Comparison of ENCODE assay signal across 14 cellular contexts in genomic region chr16:73053038-73053378, GRCh38. TPM values are rescaled to one million over a fixed set of nuclear protein-coding genes. Genes with fewer than 3 reads are reported as not detected.
A peak's percentile ranks its signal among the peaks of the same experiment; 100 is the strongest.
DNase-seq lines count a peak whose midpoint lies in the region; ATAC-seq, FAIRE-seq and TF ChIP-seq lines count a peak whose summit lies in the region.
"Had no signal": no experiment of that assay in that cellular context is flagged by ENCODE, and none has a peak within 500 bp of the region (broad histone marks: within the 10 kb centered on the region; RNA-seq: fewer than 3 reads in every experiment).

No MANE protein-coding gene starts in this region.

- H3K9ac ChIP-seq in endothelial cell of umbilical vein (replicated peaks; ENCODE audit: extremely low read depth, insufficient read depth, low read length) = peak overlapping the region; percentile 91
- peak overlapping the region; percentile 98 for H3K9ac ChIP-seq in neural cell (ENCODE audit: low read length)

- no peaks in the 10 kb centered on the region for H3K27me3 Mint-ChIP-seq in osteocyte (ENCODE audit: unreplicated experiment)

- dilution Hi-C loops in endothelial cell of umbilical vein (cut with MboI; ENCODE audit: extremely low pct_ligation_motif_present, low sequenced_read_pairs) = no loop called here

- TF ChIP-seq EP300 in neural cell (conservative IDR thresholded peaks at IDR 0.05; ENCODE audit: poor library complexity, severe bottlenecking) (no peak), transverse colon (IDR thresholded peaks at IDR 0.05; ENCODE audit: low read depth) (no peak)

- TF ChIP-seq CTCF in Peyer's patch (IDR thresholded peaks at IDR 0.05) (no peak), endothelial cell of umbilical vein (IDR thresholded peaks at IDR 0.05; ENCODE audit: extremely low read depth in 1 of 2, insufficient read depth in 1 of 2, low read depth in 1 of 2, low read length in 2 of 2) (no peak), neural cell (IDR thresholded peaks at IDR 0.05; ENCODE audit: poor library complexity, severe bottlenecking) (no peak), transverse colon (IDR thresholded peaks at IDR 0.05) (no peak), osteocyte (IDR thresholded peaks at IDR 0.05) (no peak)

- H3F3A ChIP-seq in neural cell (ENCODE audit: insufficient read depth, low read length, poor library complexity, severe bottlenecking) = peaks cover 26% of the 10 kb centered on the region

- H3K9me2 ChIP-seq in neural cell (ENCODE audit: insufficient read depth, low read length) = no peaks in the 10 kb centered on the region

- CTCF ChIA-PET in endothelial cell of umbilical vein (lab: Charles Lee) = interaction anchor here (0.9 to 8.0 kb wide), 6 partner anchors 17 to 220 kb away, joined by 3 to 55 read pairs (median 4); no protein-coding TSS in a partner anchor

- H3K4me3 Mint-ChIP-seq in osteocyte (ENCODE audit: unreplicated experiment) = no peak overlapping the region
- H3K4me3 Mint-ChIP-seq: activated T-cell treated with anti-CD3 and anti-CD28 coated beads, Interleukin-2, amount 50 U/mL, for 72 hours had no signal

- intact Hi-C loops in endothelial cell of umbilical vein (cut with micrococcal nuclease) (loop anchor here (1.0 to 10.0 kb wide), 5 partner anchors 15 to 758 kb away; no protein-coding TSS in a partner anchor), transverse colon (cut with DNase I; ENCODE audit: low total_unique reads) (no loop called here)

- H3K27ac Mint-ChIP-seq in osteocyte (ENCODE audit: unreplicated experiment) = no peak overlapping the region
- H3K27ac Mint-ChIP-seq: activated T-cell treated with anti-CD3 and anti-CD28 coated beads, Interleukin-2, amount 50 U/mL, for 72 hours had no signal

- no peak for FAIRE-seq in endothelial cell of umbilical vein (lab: Jason Lieb, UNC)
- FAIRE-seq: keratinocyte had no signal

- 65 to 75% methylated on average over 5 of the region's 5 CpGs for WGBS in transverse colon (ENCODE audit: low coverage in 1 of 2), 2 donors

- no peak for ATAC-seq in GM18870 (IDR thresholded peaks at IDR 0.05; ENCODE audit: unreplicated experiment)
- ATAC-seq: activated CD4-positive, CD25-positive, alpha-beta regulatory T cell treated with anti-CD3 and anti-CD28 coated beads, Interleukin-2, amount 50 U/mL, for 24 hours; activated T-cell treated with anti-CD3 and anti-CD28 coated beads, Interleukin-2, amount 50 U/mL, for 72 hours had no signal

- TSS peak; percentile 6 for BruUV-seq in endothelial cell of umbilical vein (replicated peaks; lab: Mats Ljungman, UMichigan)

- H3K9me3 ChIP-seq in Peyer's patch (no peaks in the 10 kb centered on the region), endothelial cell of umbilical vein (replicated peaks; ENCODE audit: control insufficient read depth, insufficient read depth, low read length) (no peaks in the 10 kb centered on the region), neural cell (ENCODE audit: low read length) (no peaks in the 10 kb centered on the region), transverse colon (no peaks in the 10 kb centered on the region)
- H3K9me3 ChIP-seq: SJCRH30 had no signal

- POLR2A ChIA-PET in endothelial cell of umbilical vein (lab: Charles Lee) = interaction anchor here (1.0 kb wide), 1 partner anchor 11 kb away, joined by 3 read pairs; no protein-coding TSS in a partner anchor

- H3K4me1 Mint-ChIP-seq in osteocyte (ENCODE audit: unreplicated experiment) = peaks cover 9% of the 10 kb centered on the region

- H3K79me2 ChIP-seq in endothelial cell of umbilical vein (ENCODE audit: control insufficient read depth, insufficient read depth, low read length) (peaks cover 88% of the 10 kb centered on the region), neural cell (replicated peaks; ENCODE audit: insufficient read depth, low read length) (peaks cover 93% of the 10 kb centered on the region)

- peaks cover 0 to 69% (median 4%) of the 10 kb centered on the region in 4 donors for H3K4me1 ChIP-seq in Peyer's patch
- peaks cover 66% of the 10 kb centered on the region for H3K4me1 ChIP-seq in endothelial cell of umbilical vein (ENCODE audit: control insufficient read depth, extremely low read depth, insufficient read depth, low read length)
- H3K4me1 ChIP-seq in transverse colon = peaks cover 46 to 84% (median 75%) of the 10 kb centered on the region in 4 donors

- H2AFZ ChIP-seq in endothelial cell of umbilical vein (ENCODE audit: low read depth, low read length) (peak overlapping the region; percentile 86), neural cell (ENCODE audit: low read depth, low read length) (no peak overlapping the region)

- in situ Hi-C loops in transverse colon (cut with MboI; ENCODE audit: low pct_ligation_motif_present in 1 of 4, low pct_unique_long_range_greater_than_20kb in 1 of 4, low sequenced_read_pairs in 3 of 4) = loop anchor here in 3 of 4 donors (25.0 kb wide), 2 partner anchors 216 to 391 kb away; no protein-coding TSS in a partner anchor

- H3K27ac ChIP-seq in Peyer's patch = peak overlapping the region; percentile 7 to 94 (median 50)
- peak overlapping the region; percentile 100 for H3K27ac ChIP-seq in endothelial cell of umbilical vein (ENCODE audit: insufficient read depth, low read depth, low read length)
- H3K27ac ChIP-seq in neural cell (ENCODE audit: low read length) = peak overlapping the region; percentile 99
- H3K27ac ChIP-seq in transverse colon = peak overlapping the region; percentile 92 to 96 (median 96)
- H3K27ac ChIP-seq: SJCRH30 had no signal

- H3K4me2 ChIP-seq in endothelial cell of umbilical vein (ENCODE audit: insufficient read depth, low read length) (peak overlapping the region; percentile 94), neural cell (ENCODE audit: low read length) (peak overlapping the region; percentile 96)

- DNase-seq in Peyer's patch = no peak
- DNase-seq in endothelial cell of umbilical vein (ENCODE audit: low read depth, low spot score) = no peak
- no peak for DNase-seq in transverse colon
- DNase-seq in osteocyte (ENCODE audit: extremely low spot score, unreplicated experiment) = no peak
- DNase-seq in AG20443 (ENCODE audit: low spot score) = no peak
- no peak for DNase-seq in NCI-H2227 (lab: John Stamatoyannopoulos, UW; ENCODE audit: unreplicated experiment)
- DNase-seq: activated T-cell treated with anti-CD3 and anti-CD28 coated beads, Interleukin-2, amount 50 U/mL, for 72 hours; DMS 273 treated with DMSO at 0.1 percent for 48 hours; NCI-H526 treated with DMSO at 0.1 percent for 48 hours; SJCRH30 had no signal

- no peaks in the 10 kb centered on the region for H4K20me1 ChIP-seq in endothelial cell of umbilical vein (replicated peaks; ENCODE audit: control insufficient read depth, extremely low read depth, insufficient read depth, low read length)
- no peaks in the 10 kb centered on the region for H4K20me1 ChIP-seq in neural cell (ENCODE audit: insufficient read depth)

- H3K27me3 ChIP-seq in Peyer's patch (no peaks in the 10 kb centered on the region), endothelial cell of umbilical vein (ENCODE audit: control insufficient read depth in 2 of 2, insufficient read depth in 2 of 2, low read length in 2 of 2) (no peaks in the 10 kb centered on the region), neural cell (ENCODE audit: insufficient read depth, low read depth, low read length) (no peaks in the 10 kb centered on the region), transverse colon (no peaks in the 10 kb centered on the region)
- H3K27me3 ChIP-seq: SJCRH30 had no signal

- TF ChIP-seq POLR2A in Peyer's patch (IDR thresholded peaks at IDR 0.05) (no peak), endothelial cell of umbilical vein (IDR thresholded peaks at IDR 0.05; ENCODE audit: low read depth, low read length) (no peak), transverse colon (IDR thresholded peaks at IDR 0.05) (no peak)

- no peaks in the 10 kb centered on the region for H3K9me3 Mint-ChIP-seq in osteocyte (ENCODE audit: unreplicated experiment)
- H3K9me3 Mint-ChIP-seq: activated T-cell treated with anti-CD3 and anti-CD28 coated beads, Interleukin-2, amount 50 U/mL, for 72 hours had no signal

- TF ChIP-seq RAD21 in neural cell (conservative IDR thresholded peaks at IDR 0.05) = no peak

- peaks cover 6% of the 10 kb centered on the region for H3K36me3 Mint-ChIP-seq in osteocyte (ENCODE audit: unreplicated experiment)

- no peaks in the 10 kb centered on the region for H3K36me3 ChIP-seq in Peyer's patch
- no peaks in the 10 kb centered on the region for H3K36me3 ChIP-seq in endothelial cell of umbilical vein (ENCODE audit: control insufficient read depth in 2 of 2, extremely low read depth in 1 of 2, insufficient read depth in 2 of 2, low read length in 2 of 2)
- H3K36me3 ChIP-seq in neural cell (ENCODE audit: insufficient read depth, low read length) = no peaks in the 10 kb centered on the region
- no peaks in the 10 kb centered on the region for H3K36me3 ChIP-seq in transverse colon
- H3K36me3 ChIP-seq: SJCRH30 had no signal

- H3K4me3 ChIP-seq in Peyer's patch = no peak overlapping the region
- peak overlapping the region in 1 of 3 experiments; percentile 55 for H3K4me3 ChIP-seq in endothelial cell of umbilical vein (replicated peaks in 1 of 3; ENCODE audit: insufficient read depth in 1 of 3, low read depth in 1 of 3, low read length in 3 of 3)
- H3K4me3 ChIP-seq in neural cell (ENCODE audit: low read length) = peak overlapping the region; percentile 75
- H3K4me3 ChIP-seq in transverse colon = no peak overlapping the region
- H3K4me3 ChIP-seq: SJCRH30 had no signal

- no peaks in the 10 kb centered on the region for H3K9me1 ChIP-seq in endothelial cell of umbilical vein (replicated peaks; ENCODE audit: control insufficient read depth, extremely low read depth, insufficient read depth, low read length)

TF ChIP-seq in endothelial cell of umbilical vein, 7 proteins besides CTCF, POLR2A, EP300 and RAD21 (continues in another document):
- TF ChIP-seq EZH2 (IDR thresholded peaks at IDR 0.05; ENCODE audit: borderline replicate concordance, low read depth, low read length, severe bottlenecking) = no peak
- no peak for TF ChIP-seq GATA2 (IDR thresholded peaks at IDR 0.05; ENCODE audit: insufficient read depth, insufficient read length, low read depth, low read length)

TF ChIP-seq in neural cell, 6 proteins besides CTCF, POLR2A, EP300 and RAD21 (continues in another document):
- TF ChIP-seq TAF1 (IDR thresholded peaks at IDR 0.05; ENCODE audit: low read depth) (no peak), POLR2AphosphoS5 (IDR thresholded peaks at IDR 0.05) (no peak)

RNA-seq across cellular contexts. Expression of gene ZFHX3, which starts 5.1 kb away (rescaled TPM):
- total RNA-seq in Peyer's patch (10 to 100 TPM in 3 of 4 donors, 1 to 10 TPM in 1; 6.3 to 39.6 (median 14.6) TPM), endothelial cell of umbilical vein (17.7 and 18.8 TPM in 2 replicates), transverse colon (10 to 100 TPM; 12.3 to 23.7 (median 15.3) TPM), osteocyte (89.1 and 97.0 TPM in 2 replicates)
- polyA plus RNA-seq in endothelial cell of umbilical vein (3.0 and 3.7 TPM in 2 replicates), neural cell (26.4 and 27.7 TPM in 2 replicates)
- 4.4 and 4.7 TPM in 2 replicates for polyA plus RNA-seq in endothelial cell of umbilical vein (2011; cell fraction: cytosol; rRNA removed)
- polyA plus RNA-seq in endothelial cell of umbilical vein (2011; cell fraction: nucleus; rRNA removed) = 10.3 and 10.5 TPM in 2 replicates
- polyA plus RNA-seq in endothelial cell of umbilical vein (2012) = 7.6 and 7.8 TPM in 2 replicates
- polyA minus RNA-seq in endothelial cell of umbilical vein (14.8 and 14.9 TPM in 2 replicates), neural cell (112 and 179 TPM in 2 replicates)
- 11.3 TPM for polyA minus RNA-seq in endothelial cell of umbilical vein (2011; cell fraction: cytosol; rRNA and poly(A)+ RNA removed)
- polyA minus RNA-seq in endothelial cell of umbilical vein (2011; cell fraction: nucleus; rRNA and poly(A)+ RNA removed) = 24.3 and 25.1 TPM in 2 replicates
